In genomic region chrX:107571296-107571998, GRCh38 we compare ENCODE assay signal across 11 cellular contexts. TPM values are rescaled to one million over a fixed set of nuclear protein-coding genes. Genes with fewer than 3 reads are reported as not detected.
A peak's percentile ranks its signal among the peaks of the same experiment; 100 is the strongest.
DNase-seq lines count a peak whose midpoint lies in the region; ATAC-seq and TF ChIP-seq lines count a peak whose summit lies in the region.
"Had no signal": no experiment of that assay in that cellular context is flagged by ENCODE, and none has a peak within 500 bp of the region (broad histone marks: within the 10 kb centered on the region; RNA-seq: fewer than 3 reads in every experiment).

No MANE protein-coding gene starts in this region.

- H3K27me3 ChIP-seq in ACC112 (ENCODE audit: insufficient read depth, low read length) (no peaks in the 10 kb centered on the region), adrenal gland (peaks cover 7% of the 10 kb centered on the region), MM.1S (replicated peaks; ENCODE audit: insufficient read depth, low read length) (no peaks in the 10 kb centered on the region), sigmoid colon (no peaks in the 10 kb centered on the region)
- no peaks in the 10 kb centered on the region for H3K27me3 ChIP-seq in CD4-positive, alpha-beta T cell (ENCODE audit: control insufficient read depth, insufficient read depth, low read length)

- no peaks in the 10 kb centered on the region for H4K20me1 ChIP-seq in MM.1S (ENCODE audit: insufficient read depth, low read length)

- H3K27ac ChIP-seq in ACC112 (ENCODE audit: low read depth, low read length) (peak overlapping the region; percentile 85), adrenal gland (no peak overlapping the region), MM.1S (ENCODE audit: low read length) (no peak overlapping the region), sigmoid colon (no peak overlapping the region)
- H3K27ac ChIP-seq in CD4-positive, alpha-beta T cell (ENCODE audit: low read depth, low read length): no peak overlapping the region

- H3K36me3 Mint-ChIP-seq in CD4-positive, alpha-beta T cell (ENCODE audit: low read depth): no peaks in the 10 kb centered on the region

- no peaks in the 10 kb centered on the region for H3K27me3 Mint-ChIP-seq in CD4-positive, alpha-beta T cell

- H2AFZ ChIP-seq in ACC112 (ENCODE audit: low read length, unreplicated experiment) (peak overlapping the region; percentile 22), MM.1S (ENCODE audit: low read length) (no peak overlapping the region)

- H3K4me1 Mint-ChIP-seq in CD4-positive, alpha-beta T cell (ENCODE audit: low read depth): no peaks in the 10 kb centered on the region
- H3K4me1 Mint-ChIP-seq: CD8-positive, alpha-beta memory T cell had no signal

- TF ChIP-seq CTCF in adrenal gland (IDR thresholded peaks at IDR 0.05) (no peak), MM.1S (IDR thresholded peaks at IDR 0.05; ENCODE audit: low read length) (no peak), sigmoid colon (IDR thresholded peaks at IDR 0.05) (no peak)
- no peak for TF ChIP-seq CTCF in CD4-positive, alpha-beta T cell (IDR thresholded peaks at IDR 0.05)

- CTCF ChIA-PET in CD4-positive, alpha-beta T cell (lab: Charles Lee): no interaction called here

- H3K4me3 ChIP-seq in ACC112 (ENCODE audit: low read depth, low read length) (peak overlapping the region; percentile 21; the same call in 1 of the 2 replicates), adrenal gland (no peak overlapping the region), MM.1S (ENCODE audit: low read length) (no peak overlapping the region), sigmoid colon (no peak overlapping the region)

- POLR2A ChIA-PET in CD4-positive, alpha-beta T cell (lab: Charles Lee): no interaction called here

- no peak overlapping the region for H3K27ac Mint-ChIP-seq in CD4-positive, alpha-beta T cell

- peaks cover 32% of the 10 kb centered on the region for H3K4me1 ChIP-seq in ACC112 (ENCODE audit: control insufficient read depth, insufficient read depth, low read length, unreplicated experiment)
- H3K4me1 ChIP-seq in adrenal gland (replicated peaks in 1 of 2): no peaks in the 10 kb centered on the region
- no peaks in the 10 kb centered on the region for H3K4me1 ChIP-seq in MM.1S (ENCODE audit: low read length)
- no peaks in the 10 kb centered on the region for H3K4me1 ChIP-seq in sigmoid colon

- H3K79me2 ChIP-seq in ACC112 (ENCODE audit: control insufficient read depth, insufficient read depth, low read length, unreplicated experiment): no peaks in the 10 kb centered on the region
- H3K79me2 ChIP-seq in MM.1S (ENCODE audit: low read length): no peaks in the 10 kb centered on the region

- intact Hi-C loops in adrenal gland (cut with DNase I): no loop called here
- intact Hi-C loops in CD4-positive, alpha-beta T cell (cut with DNase I, micrococcal nuclease): no loop called here
- intact Hi-C loops in sigmoid colon (cut with DNase I): no loop called here

- no peak for ATAC-seq in CD4-positive, alpha-beta T cell (ENCODE audit: poor library complexity)

- TF ChIP-seq EP300 in sigmoid colon (IDR thresholded peaks at IDR 0.05): no peak

- DNase-seq in H4 (ENCODE audit: low spot score) (peak; percentile 72), adrenal gland (peak; percentile 24 to 77 (median 64)), iPS-NIHi7 (ENCODE audit: extremely low spot score) (peak; percentile 49), MM.1S (no peak), NCI-H2227 (lab: John Stamatoyannopoulos, UW; ENCODE audit: unreplicated experiment) (no peak), sigmoid colon (no peak)
- no peak for DNase-seq in CD4-positive, alpha-beta T cell
- DNase-seq: activated CD4-positive, alpha-beta T cell treated with anti-CD3 and anti-CD28 coated beads, Interleukin-2, amount 50 U/mL, for 48 hours; CD8-positive, alpha-beta memory T cell; retina had no signal

- no peaks in the 10 kb centered on the region for H3K9me3 Mint-ChIP-seq in CD4-positive, alpha-beta T cell
- H3K9me3 Mint-ChIP-seq: CD8-positive, alpha-beta memory T cell had no signal

- H3K36me3 ChIP-seq in ACC112 (ENCODE audit: insufficient read depth, low read length) (no peaks in the 10 kb centered on the region), adrenal gland (replicated peaks in 1 of 2) (no peaks in the 10 kb centered on the region), MM.1S (replicated peaks; ENCODE audit: insufficient read depth, low read length) (no peaks in the 10 kb centered on the region), sigmoid colon (no peaks in the 10 kb centered on the region)

- H3K4me3 Mint-ChIP-seq in CD4-positive, alpha-beta T cell: no peak overlapping the region
- H3K4me3 Mint-ChIP-seq: CD8-positive, alpha-beta memory T cell had no signal

- WGBS in adrenal gland, 4 donors: 49 to 69% (median 58%) methylated on average over 7 to 9 of the region's 9 CpGs
- WGBS in sigmoid colon, 2 donors: 67 to 81% methylated on average over 9 of the region's 9 CpGs

- no peak overlapping the region for H3K4me2 ChIP-seq in MM.1S (ENCODE audit: low read depth, low read length)

- H3K9me2 ChIP-seq in MM.1S (replicated peaks; ENCODE audit: insufficient read depth, low read length): no peaks in the 10 kb centered on the region

- no peak overlapping the region for H3K9ac ChIP-seq in MM.1S (ENCODE audit: low read length)

- H3F3A ChIP-seq in MM.1S (ENCODE audit: insufficient read depth, low read length): no peaks in the 10 kb centered on the region

- TF ChIP-seq POLR2A in adrenal gland (IDR thresholded peaks at IDR 0.05) (no peak), sigmoid colon (IDR thresholded peaks at IDR 0.05) (no peak)

- H3K9me3 ChIP-seq in adrenal gland (replicated peaks in 1 of 3) (no peaks in the 10 kb centered on the region), MM.1S (replicated peaks; ENCODE audit: insufficient read depth, low read length) (no peaks in the 10 kb centered on the region), sigmoid colon (no peaks in the 10 kb centered on the region)
- no peaks in the 10 kb centered on the region for H3K9me3 ChIP-seq in CD4-positive, alpha-beta T cell (ENCODE audit: control insufficient read depth, low read length)

RNA-seq across cellular contexts. Expression of gene PRPS1, which starts 56.9 kb away (rescaled TPM):
- total RNA-seq in H4 (2014; rRNA removed; shearing (Covaris generic)): 81.3 and 100 TPM in 2 replicates
- 10 to 100 TPM in 7 of 8 donors, 1 to 10 TPM in 1; 9.9 to 55.1 (median 39.0) TPM for total RNA-seq in adrenal gland
- polyA plus RNA-seq in adrenal gland: 10 to 100 TPM in 1 of 3 donors, 1 to 10 TPM in 2; 8.9 to 78.3 (median 9.4) TPM
- 10 to 100 TPM; 66.5 to 70.4 TPM for total RNA-seq in CD4-positive, alpha-beta T cell
- 10 to 100 TPM; 16.3 to 35.8 (median 21.5) TPM for total RNA-seq in sigmoid colon
- polyA plus RNA-seq in sigmoid colon: 10 to 100 TPM in 2 of 3 donors, 1 to 10 TPM in 1; 9.6 to 24.4 (median 10.6) TPM

Comparison
In these comparisons a context has a peak if more than half of its experiments do, and no peak if none do; other contexts are left out.
1. DNase-seq: peak in H4 (single experiment), adrenal gland (7 of 7) and iPS-NIHi7 (single experiment); none in CD4-positive, alpha-beta T cell (0 of 10), MM.1S (single experiment), NCI-H2227 (single experiment) and sigmoid colon (single experiment).